In genomic region chr17:76726231-76726765, GRCh38 we compare ENCODE assay signal across 8 cellular contexts. TPM values are rescaled to one million over a fixed set of nuclear protein-coding genes. Genes with fewer than 3 reads are reported as not detected.
DNase-seq lines count a peak whose midpoint lies in the region; ATAC-seq, FAIRE-seq and TF ChIP-seq lines count a peak whose summit lies in the region.

JMJD6 (minus strand) TSS chr17:76726606; CDS start chr17:76726475, 131 bp downstream.

- H4K20me1 ChIP-seq in endothelial cell of umbilical vein (replicated peaks; ENCODE audit: control insufficient read depth, extremely low read depth, insufficient read depth, low read length): no peaks in the 10 kb centered on the region

- no peaks in the 10 kb centered on the region for H3K27me3 ChIP-seq in endothelial cell of umbilical vein (ENCODE audit: control insufficient read depth in 2 of 2, insufficient read depth in 2 of 2, low read length in 2 of 2)

- H3K9me3 Mint-ChIP-seq in activated CD4-positive, alpha-beta memory T cell treated with anti-CD3 and anti-CD28 coated beads, Interleukin-2, amount 10 ng/mL, durations not matched to agents 7 days and 5 days: no peaks in the 10 kb centered on the region
- no peaks in the 10 kb centered on the region for H3K9me3 Mint-ChIP-seq in mesothelial cell of epicardium

- POLR2A ChIA-PET in activated CD4-positive, alpha-beta memory T cell treated with anti-CD3 and anti-CD28 coated beads, Interleukin-2, amount 10 ng/mL, durations not matched to agents 7 days and 5 days (lab: Charles Lee): interaction anchor here (0.8 to 6.0 kb wide), 11 partner anchors 11 to 362 kb away, joined by 3 to 248 read pairs (median 6); partner anchors contain the start of genes MFSD11 and SRSF2
- POLR2A ChIA-PET in endothelial cell of umbilical vein (lab: Charles Lee): interaction anchor here (0.7 to 1.0 kb wide), 3 partner anchors 9 to 12 kb away, joined by 3 to 6 read pairs (median 4); partner anchors contain the start of gene MFSD11

- CTCF ChIA-PET in activated CD4-positive, alpha-beta memory T cell treated with anti-CD3 and anti-CD28 coated beads, Interleukin-2, amount 10 ng/mL, durations not matched to agents 7 days and 5 days (lab: Charles Lee): interaction anchor here (0.5 to 5.2 kb wide), 4 partner anchors 9 to 921 kb away, joined by 4 to 36 read pairs (median 20); partner anchors contain the start of genes MFSD11 and SRSF2
- CTCF ChIA-PET in endothelial cell of umbilical vein (lab: Charles Lee): interaction anchor here (0.6 to 3.2 kb wide), 11 partner anchors 10 to 502 kb away, joined by 3 to 22 read pairs (median 4); partner anchors contain the start of genes MFSD11 and SRSF2

- peaks cover 18% of the 10 kb centered on the region for H3K4me1 ChIP-seq in endothelial cell of umbilical vein (ENCODE audit: control insufficient read depth, extremely low read depth, insufficient read depth, low read length)

- dilution Hi-C loops in endothelial cell of umbilical vein (cut with MboI; ENCODE audit: extremely low pct_ligation_motif_present, low sequenced_read_pairs): no loop called here

- no peaks in the 10 kb centered on the region for H3K9me3 ChIP-seq in endothelial cell of umbilical vein (replicated peaks; ENCODE audit: control insufficient read depth, insufficient read depth, low read length)

- H2AFZ ChIP-seq in endothelial cell of umbilical vein (ENCODE audit: low read depth, low read length): peak within 1 kb of the TSS; percentile 57

- H3K27ac ChIP-seq in endothelial cell of umbilical vein (ENCODE audit: insufficient read depth, low read depth, low read length): peak within 1 kb of the TSS; percentile 85

- peak within 1 kb of the TSS; percentile 91 for H3K4me3 Mint-ChIP-seq in activated CD4-positive, alpha-beta memory T cell treated with anti-CD3 and anti-CD28 coated beads, Interleukin-2, amount 10 ng/mL, durations not matched to agents 7 days and 5 days
- peak within 1 kb of the TSS; percentile 98 for H3K4me3 Mint-ChIP-seq in mesothelial cell of epicardium

- DNase-seq in COLO829 (ENCODE audit: low spot score) (peak; percentile 95), NCI-H526 (lab: John Stamatoyannopoulos, UW) (peak; percentile 94 to 98), endothelial cell of umbilical vein (ENCODE audit: low read depth, low spot score) (peak; percentile 96), mesothelial cell of epicardium (ENCODE audit: low spot score in 2 of 2, unreplicated experiment in 2 of 2) (peak; percentile 83 to 90)
- peak; percentile 97 for DNase-seq in activated CD4-positive, alpha-beta memory T cell treated with anti-CD3 and anti-CD28 coated beads, Interleukin-2, amount 10 ng/mL, durations not matched to agents 7 days and 5 days
- DNase-seq in stimulated activated CD8-positive, alpha-beta memory T cell treated with anti-CD3 and anti-CD28 coated beads, Interleukin-4, amount 100 ng/mL, for 24 hours (ENCODE audit: low read depth): peak; percentile 91

- peak; percentile 86 for FAIRE-seq in endothelial cell of umbilical vein (lab: Jason Lieb, UNC)

- H3K27ac Mint-ChIP-seq in activated CD4-positive, alpha-beta memory T cell treated with anti-CD3 and anti-CD28 coated beads, Interleukin-2, amount 10 ng/mL, durations not matched to agents 7 days and 5 days: peak within 1 kb of the TSS; percentile 94
- peak within 1 kb of the TSS; percentile 99 for H3K27ac Mint-ChIP-seq in mesothelial cell of epicardium

- H3K36me3 ChIP-seq in endothelial cell of umbilical vein (ENCODE audit: control insufficient read depth in 2 of 2, extremely low read depth in 1 of 2, insufficient read depth in 2 of 2, low read length in 2 of 2): peaks cover 8 to 14% of the 10 kb centered on the region in 2 experiments

- H3K9me1 ChIP-seq in endothelial cell of umbilical vein (replicated peaks; ENCODE audit: control insufficient read depth, extremely low read depth, insufficient read depth, low read length): no peaks in the 10 kb centered on the region

- intact Hi-C loops in endothelial cell of umbilical vein (cut with micrococcal nuclease): loop anchor here (1.0 kb wide), 2 partner anchors 11 to 15 kb away; partner anchors contain the start of gene SRSF2

- H3K79me2 ChIP-seq in endothelial cell of umbilical vein (ENCODE audit: control insufficient read depth, insufficient read depth, low read length): peaks cover 58% of the 10 kb centered on the region

- peak; percentile 71 for ATAC-seq in GM19395 (IDR thresholded peaks at IDR 0.05; ENCODE audit: unreplicated experiment)
- ATAC-seq in HG03520 (IDR thresholded peaks at IDR 0.05; ENCODE audit: unreplicated experiment): peak; percentile 70

- peak; percentile 88 for TF ChIP-seq POLR2A in endothelial cell of umbilical vein (IDR thresholded peaks at IDR 0.05; ENCODE audit: low read depth, low read length)

- H3K4me1 Mint-ChIP-seq in activated CD4-positive, alpha-beta memory T cell treated with anti-CD3 and anti-CD28 coated beads, Interleukin-2, amount 10 ng/mL, durations not matched to agents 7 days and 5 days: peaks cover 58% of the 10 kb centered on the region
- peaks cover 22% of the 10 kb centered on the region for H3K4me1 Mint-ChIP-seq in mesothelial cell of epicardium

- TF ChIP-seq CTCF in endothelial cell of umbilical vein (IDR thresholded peaks at IDR 0.05; ENCODE audit: extremely low read depth in 1 of 2, insufficient read depth in 1 of 2, low read depth in 1 of 2, low read length in 2 of 2): no peak
- no peak for TF ChIP-seq CTCF in mesothelial cell of epicardium (IDR thresholded peaks at IDR 0.05; ENCODE audit: unreplicated experiment)

- peaks cover 71% of the 10 kb centered on the region for H3K36me3 Mint-ChIP-seq in activated CD4-positive, alpha-beta memory T cell treated with anti-CD3 and anti-CD28 coated beads, Interleukin-2, amount 10 ng/mL, durations not matched to agents 7 days and 5 days (ENCODE audit: low read depth)
- peaks cover 21% of the 10 kb centered on the region for H3K36me3 Mint-ChIP-seq in mesothelial cell of epicardium

- peak within 1 kb of the TSS; percentile 66 to 99 (median 90) for H3K4me3 ChIP-seq in endothelial cell of umbilical vein (replicated peaks in 1 of 3; ENCODE audit: insufficient read depth in 1 of 3, low read depth in 1 of 3, low read length in 3 of 3)

- H3K4me2 ChIP-seq in endothelial cell of umbilical vein (ENCODE audit: insufficient read depth, low read length): peak within 1 kb of the TSS; percentile 71

- peak within 1 kb of the TSS; percentile 92 for H3K9ac ChIP-seq in endothelial cell of umbilical vein (replicated peaks; ENCODE audit: extremely low read depth, insufficient read depth, low read length)

- BruUV-seq in endothelial cell of umbilical vein (replicated peaks; lab: Mats Ljungman, UMichigan): TSS peak; percentile 56

- no peaks in the 10 kb centered on the region for H3K27me3 Mint-ChIP-seq in activated CD4-positive, alpha-beta memory T cell treated with anti-CD3 and anti-CD28 coated beads, Interleukin-2, amount 10 ng/mL, durations not matched to agents 7 days and 5 days
- no peaks in the 10 kb centered on the region for H3K27me3 Mint-ChIP-seq in mesothelial cell of epicardium (ENCODE audit: low read depth)

TF ChIP-seq in endothelial cell of umbilical vein, 7 proteins besides CTCF, POLR2A, EP300 and RAD21:
- peak; percentile 94 for TF ChIP-seq POLR2AphosphoS5 (IDR thresholded peaks at IDR 0.05; ENCODE audit: insufficient read depth, low read depth, low read length)
- TF ChIP-seq MYC (IDR thresholded peaks at IDR 0.05; ENCODE audit: low read depth, low read length): no peak
- peak; percentile 12 for TF ChIP-seq FOS (IDR thresholded peaks at IDR 0.05; ENCODE audit: borderline replicate concordance, insufficient read depth, low read length)
- no peak for TF ChIP-seq JUN (IDR thresholded peaks at IDR 0.05; ENCODE audit: borderline replicate concordance, insufficient read depth, insufficient read length, low read depth)

RNA-seq across cellular contexts. Expression of gene JMJD6, which starts in this region (rescaled TPM):
- total RNA-seq in activated CD4-positive, alpha-beta memory T cell treated with anti-CD3 and anti-CD28 coated beads, Interleukin-2, amount 10 ng/mL, durations not matched to agents 7 days and 5 days: 10 to 100 TPM; 66.8 to 68.0 TPM
- total RNA-seq in endothelial cell of umbilical vein (36.6 and 41.6 TPM in 2 replicates), mesothelial cell of epicardium (15.2 to 17.4 TPM (median 15.7 TPM) in 3 replicates)
- polyA plus RNA-seq in endothelial cell of umbilical vein: 18.4 and 19.8 TPM in 2 replicates
- 15.0 and 16.0 TPM in 2 replicates for polyA plus RNA-seq in endothelial cell of umbilical vein (2011; cell fraction: cytosol; rRNA removed)
- polyA plus RNA-seq in endothelial cell of umbilical vein (2011; cell fraction: nucleus; rRNA removed): 19.2 and 25.9 TPM in 2 replicates
- 35.8 and 40.0 TPM in 2 replicates for polyA plus RNA-seq in endothelial cell of umbilical vein (2012)
- 7.2 and 14.3 TPM in 2 replicates for polyA minus RNA-seq in endothelial cell of umbilical vein
- 16.6 TPM for polyA minus RNA-seq in endothelial cell of umbilical vein (2011; cell fraction: cytosol; rRNA and poly(A)+ RNA removed)
- 7.3 and 13.0 TPM in 2 replicates for polyA minus RNA-seq in endothelial cell of umbilical vein (2011; cell fraction: nucleus; rRNA and poly(A)+ RNA removed)

Comparison
In these comparisons a context has a peak if more than half of its experiments do, and no peak if none do; other contexts are left out.
1. Peak in every context shown above with its lines: DNase-seq, ATAC-seq, H3K4me3 ChIP-seq and H3K27ac ChIP-seq.